2 cellular contexts compared by ENCODE assay signal in the genomic region with DNA sequence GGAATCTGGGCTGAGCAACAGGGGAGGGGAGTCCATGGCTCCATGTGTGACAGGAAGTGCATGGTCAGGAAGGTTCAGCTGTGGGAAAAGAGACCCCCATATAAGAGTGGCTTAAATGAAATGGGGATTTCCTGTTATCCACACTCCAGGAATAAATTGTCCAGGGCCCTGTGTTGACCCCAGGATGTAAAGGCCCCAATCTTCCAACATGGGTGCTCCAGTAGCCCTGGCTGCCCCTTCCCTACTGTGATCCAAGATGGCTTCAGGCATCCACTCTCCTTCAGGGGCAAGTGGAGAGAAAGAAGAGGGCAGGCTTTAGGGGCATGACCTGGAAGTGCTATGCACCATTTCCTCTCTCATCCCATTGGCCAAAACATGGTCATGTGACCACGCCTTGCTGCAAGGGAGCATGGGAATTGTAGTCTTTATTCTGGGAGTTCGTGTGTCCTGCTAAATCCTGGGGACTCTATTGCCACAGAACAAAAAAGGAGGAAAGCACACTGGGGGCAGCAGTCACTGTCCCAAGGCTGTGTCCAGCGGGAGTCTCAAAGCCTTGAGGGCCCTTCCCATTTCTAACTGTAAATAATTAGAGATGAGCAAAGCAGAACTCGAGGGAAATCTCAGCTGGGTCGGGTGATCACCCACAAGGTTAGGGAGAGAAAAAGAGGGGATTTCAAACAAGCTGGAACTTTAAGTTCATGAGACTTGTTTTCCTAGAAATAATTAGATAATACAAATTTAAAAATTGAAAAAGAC.
TF ChIP-seq lines count a peak whose summit lies in the region.

No MANE protein-coding gene starts in this region.

TF ChIP-seq in SK-N-SH, 30 proteins besides CTCF, POLR2A, EP300 and RAD21 (continued from another document):
- TF ChIP-seq, protein P1, sequence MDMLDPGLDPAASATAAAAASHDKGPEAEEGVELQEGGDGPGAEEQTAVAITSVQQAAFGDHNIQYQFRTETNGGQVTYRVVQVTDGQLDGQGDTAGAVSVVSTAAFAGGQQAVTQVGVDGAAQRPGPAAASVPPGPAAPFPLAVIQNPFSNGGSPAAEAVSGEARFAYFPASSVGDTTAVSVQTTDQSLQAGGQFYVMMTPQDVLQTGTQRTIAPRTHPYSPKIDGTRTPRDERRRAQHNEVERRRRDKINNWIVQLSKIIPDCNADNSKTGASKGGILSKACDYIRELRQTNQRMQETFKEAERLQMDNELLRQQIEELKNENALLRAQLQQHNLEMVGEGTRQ (IDR thresholded peaks at IDR 0.05; ENCODE audit: borderline replicate concordance, low read depth, low read length) = no peak
- TF ChIP-seq, protein P2, sequence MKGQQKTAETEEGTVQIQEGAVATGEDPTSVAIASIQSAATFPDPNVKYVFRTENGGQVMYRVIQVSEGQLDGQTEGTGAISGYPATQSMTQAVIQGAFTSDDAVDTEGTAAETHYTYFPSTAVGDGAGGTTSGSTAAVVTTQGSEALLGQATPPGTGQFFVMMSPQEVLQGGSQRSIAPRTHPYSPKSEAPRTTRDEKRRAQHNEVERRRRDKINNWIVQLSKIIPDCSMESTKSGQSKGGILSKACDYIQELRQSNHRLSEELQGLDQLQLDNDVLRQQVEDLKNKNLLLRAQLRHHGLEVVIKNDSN (IDR thresholded peaks at IDR 0.05; ENCODE audit: borderline replicate concordance, low read depth) = peak; percentile 60; the same call in 1 of the 2 replicates
- TF ChIP-seq GATA2 (CRISPR knock-in tag; IDR thresholded peaks at IDR 0.05) = no peak
- TF ChIP-seq NFIC (IDR thresholded peaks at IDR 0.05; ENCODE audit: borderline replicate concordance) = no peak
- TF ChIP-seq TEAD4 (IDR thresholded peaks at IDR 0.05; ENCODE audit: borderline replicate concordance, insufficient read depth) = no peak

TF ChIP-seq in neural cell, 6 proteins besides CTCF, POLR2A, EP300 and RAD21 (continued from another document):
- TF ChIP-seq MXI1 (conservative IDR thresholded peaks at IDR 0.05; ENCODE audit: poor library complexity, severe bottlenecking) (no peak), SMC3 (conservative IDR thresholded peaks at IDR 0.05; ENCODE audit: poor library complexity) (peak; percentile 18), EZH2 (IDR thresholded peaks at IDR 0.05; ENCODE audit: borderline replicate concordance, insufficient read depth, low read length, poor library complexity, severe bottlenecking) (no peak), TAF1 (IDR thresholded peaks at IDR 0.05; ENCODE audit: low read depth) (no peak)
